ENCODE assay signal across 14 cellular contexts in genomic region chr9:92032891-92033290, GRCh38.
DNase-seq lines count a peak whose midpoint lies in the region; ATAC-seq and TF ChIP-seq lines count a peak whose summit lies in the region.
"Had no signal": no experiment of that assay in that cellular context is flagged by ENCODE, and none has a peak within 500 bp of the region (broad histone marks: within the 10 kb centered on the region; RNA-seq: fewer than 3 reads in every experiment).

No MANE protein-coding gene starts in this region.

- no peaks in the 10 kb centered on the region for H3K9me3 Mint-ChIP-seq in activated T-cell treated with anti-CD3 and anti-CD28 coated beads, Interleukin-2, amount 50 U/mL, for 24 hours
- H3K9me3 Mint-ChIP-seq: CD8-positive, alpha-beta T cell; GM23338 had no signal

- peaks cover 43% of the 10 kb centered on the region for H3K36me3 ChIP-seq in RWPE2 (ENCODE audit: low read depth)

- no peaks in the 10 kb centered on the region for H3K27me3 ChIP-seq in RWPE2 (ENCODE audit: insufficient read depth, poor library complexity, severe bottlenecking)
- H3K27me3 ChIP-seq: BLaER1 treated with 17β-estradiol and CSF1 and Interleukin-3, amounts not matched to agents 10 nM and 100 nM had no signal

- H3K4me1 ChIP-seq in RWPE2 (ENCODE audit: insufficient read depth, poor library complexity, severe bottlenecking) = no peaks in the 10 kb centered on the region

- no peak overlapping the region for H3K4me3 Mint-ChIP-seq in activated T-cell treated with anti-CD3 and anti-CD28 coated beads, Interleukin-2, amount 50 U/mL, for 24 hours
- H3K4me3 Mint-ChIP-seq: B cell; CD8-positive, alpha-beta T cell; GM23338 had no signal

- no peaks in the 10 kb centered on the region for H3K4me1 Mint-ChIP-seq in activated T-cell treated with anti-CD3 and anti-CD28 coated beads, Interleukin-2, amount 50 U/mL, for 24 hours (ENCODE audit: low read depth)
- H3K4me1 Mint-ChIP-seq: B cell, GM23338 had no signal

- H3K27ac Mint-ChIP-seq in activated T-cell treated with anti-CD3 and anti-CD28 coated beads, Interleukin-2, amount 50 U/mL, for 24 hours = no peak overlapping the region
- H3K27ac Mint-ChIP-seq: B cell; CD8-positive, alpha-beta T cell; GM23338 had no signal

- DNase-seq in NCI-H2196 (lab: John Stamatoyannopoulos, UW; ENCODE audit: unreplicated experiment) (peak; percentile 2), NCI-H2196 treated with DMSO at 0.1 percent for 48 hours (lab: John Stamatoyannopoulos, UW; ENCODE audit: unreplicated experiment) (no peak), RWPE2 (ENCODE audit: low spot score) (no peak), epithelial cell of esophagus (ENCODE audit: low read depth) (peak; percentile 71), mucosa of gallbladder (ENCODE audit: low spot score) (no peak)
- DNase-seq in activated T-cell treated with anti-CD3 and anti-CD28 coated beads, Interleukin-2, amount 50 U/mL, for 24 hours = no peak
- DNase-seq: Calu3; CD8-positive, alpha-beta T cell; DMS79 treated with DMSO at 0.1 percent for 48 hours; GF-D8; HCEC 1CT had no signal

- no peaks in the 10 kb centered on the region for H3K27me3 Mint-ChIP-seq in activated T-cell treated with anti-CD3 and anti-CD28 coated beads, Interleukin-2, amount 50 U/mL, for 24 hours
- H3K27me3 Mint-ChIP-seq: B cell had no signal

- no peak overlapping the region for H3K27ac ChIP-seq in RWPE2 (ENCODE audit: poor library complexity, severe bottlenecking)
- H3K27ac ChIP-seq: BLaER1 treated with 17β-estradiol and CSF1 and Interleukin-3, amounts not matched to agents 10 nM and 100 nM had no signal

- peak; percentile 36; the same call in 1 of the 3 replicates for ATAC-seq in RWPE2 (ENCODE audit: low read depth)
- ATAC-seq: CD8-positive, alpha-beta T cell; GM23338 had no signal

- no peaks in the 10 kb centered on the region for H3K9me3 ChIP-seq in RWPE2 (ENCODE audit: severe bottlenecking)
- H3K9me3 ChIP-seq: BLaER1 treated with 17β-estradiol and CSF1 and Interleukin-3, amounts not matched to agents 10 nM and 100 nM had no signal

- TF ChIP-seq CTCF in RWPE2 (IDR thresholded peaks at IDR 0.05; ENCODE audit: poor library complexity, severe bottlenecking) = no peak
- TF ChIP-seq CTCF in epithelial cell of esophagus (IDR thresholded peaks at IDR 0.05; ENCODE audit: insufficient read depth, low read depth, low read length, missing control alignments) = no peak

- peaks cover 81% of the 10 kb centered on the region for H3K36me3 Mint-ChIP-seq in activated T-cell treated with anti-CD3 and anti-CD28 coated beads, Interleukin-2, amount 50 U/mL, for 24 hours (ENCODE audit: low read depth)

- H3K4me3 ChIP-seq in RWPE2 (ENCODE audit: severe bottlenecking) = no peak overlapping the region
- no peak overlapping the region for H3K4me3 ChIP-seq in epithelial cell of esophagus (ENCODE audit: low read length)
- H3K4me3 ChIP-seq: BLaER1 treated with 17β-estradiol and CSF1 and Interleukin-3, amounts not matched to agents 10 nM and 100 nM; GM23338 had no signal

Comparison
In these comparisons a context has a peak if more than half of its experiments do, and no peak if none do; other contexts are left out.
1. DNase-seq: peak in NCI-H2196 (single experiment) and epithelial cell of esophagus (single experiment); none in NCI-H2196 treated with DMSO at 0.1 percent for 48 hours (single experiment), RWPE2 (single experiment), activated T-cell treated with anti-CD3 and anti-CD28 coated beads, Interleukin-2, amount 50 U/mL, for 24 hours (single experiment) and mucosa of gallbladder (single experiment).